ENCODE assay signal across 1 cellular context in genomic region chr6:145735356-145736165, GRCh38.
TF ChIP-seq lines count a peak whose summit lies in the region.

Gene EPM2A, minus strand, starts transcription at chr6:145735520. Its CDS starts 22 bp downstream, at chr6:145735498.

TF ChIP-seq in K562, 482 proteins besides CTCF, POLR2A, EP300 and RAD21 (continued from another document and continues in another):
- TF ChIP-seq CREB5 (CRISPR knock-in tag; IDR thresholded peaks at IDR 0.05) (no peak), ZNF274 (IDR thresholded peaks at IDR 0.05; ENCODE audit: borderline replicate concordance, low read depth, low read length) (no peak), ZNF589 (CRISPR knock-in tag; IDR thresholded peaks at IDR 0.05; ENCODE audit: low read depth) (0 out of 2 replicates have a peak, but pooled peaks have one; percentile 39), ATF6 (CRISPR knock-in tag; IDR thresholded peaks at IDR 0.05) (0 out of 2 replicates have a peak, but pooled peaks have one; percentile 25), POLR2B (IDR thresholded peaks at IDR 0.05; ENCODE audit: low read depth, partially characterized antibody) (peak; percentile 66), MEIS2 (IDR thresholded peaks at IDR 0.05; ENCODE audit: partially characterized antibody) (no peak), ERF (CRISPR knock-in tag; IDR thresholded peaks at IDR 0.05) (peak; percentile 65; the same call in 1 of the 2 replicates), EHMT2 (IDR thresholded peaks at IDR 0.05) (0 out of 2 replicates have a peak, but pooled peaks have one; percentile 6), FOXP1 (CRISPR knock-in tag; IDR thresholded peaks at IDR 0.05) (peak; percentile 61; the same call in 1 of the 2 replicates), ZNF699 (CRISPR knock-in tag; IDR thresholded peaks at IDR 0.05; ENCODE audit: insufficient replicate concordance) (no peak), SAP30 (IDR thresholded peaks at IDR 0.05; ENCODE audit: borderline replicate concordance, insufficient read depth, low read depth, low read length, poor library complexity, severe bottlenecking) (peak; percentile 29), E2F3 (CRISPR knock-in tag; IDR thresholded peaks at IDR 0.05) (0 out of 2 replicates have a peak, but pooled peaks have one; percentile 6), NCOA1 (IDR thresholded peaks at IDR 0.05; ENCODE audit: low read depth) (peak; percentile 32; the same call in 1 of the 2 replicates), ZNF41 (CRISPR knock-in tag; conservative IDR thresholded peaks at IDR 0.05) (no peak), ARID2 (IDR thresholded peaks at IDR 0.05) (0 out of 2 replicates have a peak, but pooled peaks have one; percentile 32), CTBP1 (IDR thresholded peaks at IDR 0.05; ENCODE audit: borderline replicate concordance) (peak; percentile 45), IRF1 (CRISPR knock-in tag; IDR thresholded peaks at IDR 0.05; ENCODE audit: borderline replicate concordance) (0 out of 2 replicates have a peak, but pooled peaks have one; percentile 44), MEF2D (tag; conservative IDR thresholded peaks at IDR 0.05; ENCODE audit: low read depth) (no peak), SUPT5H (IDR thresholded peaks at IDR 0.05) (peak; percentile 65), PKNOX1 (IDR thresholded peaks at IDR 0.05) (no peak), ZNF512 (tag; IDR thresholded peaks at IDR 0.05) (no peak), MAX (CRISPR knock-in tag; IDR thresholded peaks at IDR 0.05) (peak; percentile 97), PRDM10 (IDR thresholded peaks at IDR 0.05; ENCODE audit: partially characterized antibody) (peak; percentile 51), GATA2 (CRISPR knock-in tag; IDR thresholded peaks at IDR 0.05) (no peak), ZNF197 (CRISPR knock-in tag; IDR thresholded peaks at IDR 0.05; ENCODE audit: low read depth) (peak; percentile 28; the same call in 1 of the 2 replicates), SNAPC5 (CRISPR knock-in tag; IDR thresholded peaks at IDR 0.05) (no peak), NKRF (IDR thresholded peaks at IDR 0.05; ENCODE audit: borderline replicate concordance) (peak; percentile 62; the same call in 1 of the 2 replicates), RAD51 (IDR thresholded peaks at IDR 0.05; ENCODE audit: borderline replicate concordance, low read depth) (peak; percentile 54), SPI1 (IDR thresholded peaks at IDR 0.05; ENCODE audit: borderline replicate concordance, low read depth, low read length) (peak; percentile 50), YY1 (IDR thresholded peaks at IDR 0.05; ENCODE audit: borderline replicate concordance in 1 of 3, control insufficient read depth in 1 of 3, extremely low read depth in 1 of 3, insufficient read depth in 3 of 3, insufficient read length in 1 of 3, insufficient replicate concordance in 2 of 3, low read depth in 1 of 3, low read length in 2 of 3) (peak in 1 of 3 experiments; percentile 65), BRD9 (IDR thresholded peaks at IDR 0.05; ENCODE audit: low read depth, partially characterized antibody) (no peak), MXI1 (IDR thresholded peaks at IDR 0.05; ENCODE audit: low read depth, low read length) (no peak), ZNF318 (IDR thresholded peaks at IDR 0.05; ENCODE audit: borderline replicate concordance in 1 of 2, low read depth in 1 of 2) (no peak), NONO (IDR thresholded peaks at IDR 0.05; ENCODE audit: low read depth in 2 of 2, low read length in 1 of 2) (peak; percentile 22 to 64; a peak in 2 of 4 replicates), ARID1B (IDR thresholded peaks at IDR 0.05) (no peak)
